ENCODE assay signal across 1 cellular context in the genomic region with DNA sequence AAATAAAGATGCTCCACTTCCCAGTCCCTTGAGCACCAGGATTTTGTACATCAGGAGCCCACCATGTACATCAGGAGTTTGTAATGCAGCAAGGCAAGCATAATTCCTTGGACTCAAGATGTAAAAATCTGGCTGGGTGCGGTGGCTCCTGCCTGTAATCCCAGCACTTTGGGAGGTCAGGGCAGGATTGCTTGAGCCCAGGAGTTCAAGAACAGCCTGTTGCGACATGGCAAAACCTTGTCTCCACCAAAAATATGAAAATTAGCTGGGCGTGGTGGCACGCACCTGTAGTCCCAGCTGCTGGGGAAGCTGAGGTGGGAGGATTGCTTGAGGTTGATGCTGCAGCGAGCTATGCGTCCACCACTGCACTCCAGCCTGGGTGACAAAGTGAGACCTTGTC.
TF ChIP-seq lines count a peak whose summit lies in the region.

No MANE protein-coding gene starts in this region.

TF ChIP-seq in endothelial cell of umbilical vein, 7 proteins besides CTCF, POLR2A, EP300 and RAD21:
- TF ChIP-seq FOS (IDR thresholded peaks at IDR 0.05; ENCODE audit: borderline replicate concordance, insufficient read depth, low read length) (no peak), POLR2AphosphoS5 (IDR thresholded peaks at IDR 0.05; ENCODE audit: insufficient read depth, low read depth, low read length) (peak; percentile 8), EZH2 (IDR thresholded peaks at IDR 0.05; ENCODE audit: borderline replicate concordance, low read depth, low read length, severe bottlenecking) (no peak)
- TF ChIP-seq, protein P1, sequence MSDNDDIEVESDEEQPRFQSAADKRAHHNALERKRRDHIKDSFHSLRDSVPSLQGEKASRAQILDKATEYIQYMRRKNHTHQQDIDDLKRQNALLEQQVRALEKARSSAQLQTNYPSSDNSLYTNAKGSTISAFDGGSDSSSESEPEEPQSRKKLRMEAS (IDR thresholded peaks at IDR 0.05; ENCODE audit: insufficient read depth, insufficient read length): no peak
